8 cellular contexts compared by ENCODE assay signal in the genomic region with DNA sequence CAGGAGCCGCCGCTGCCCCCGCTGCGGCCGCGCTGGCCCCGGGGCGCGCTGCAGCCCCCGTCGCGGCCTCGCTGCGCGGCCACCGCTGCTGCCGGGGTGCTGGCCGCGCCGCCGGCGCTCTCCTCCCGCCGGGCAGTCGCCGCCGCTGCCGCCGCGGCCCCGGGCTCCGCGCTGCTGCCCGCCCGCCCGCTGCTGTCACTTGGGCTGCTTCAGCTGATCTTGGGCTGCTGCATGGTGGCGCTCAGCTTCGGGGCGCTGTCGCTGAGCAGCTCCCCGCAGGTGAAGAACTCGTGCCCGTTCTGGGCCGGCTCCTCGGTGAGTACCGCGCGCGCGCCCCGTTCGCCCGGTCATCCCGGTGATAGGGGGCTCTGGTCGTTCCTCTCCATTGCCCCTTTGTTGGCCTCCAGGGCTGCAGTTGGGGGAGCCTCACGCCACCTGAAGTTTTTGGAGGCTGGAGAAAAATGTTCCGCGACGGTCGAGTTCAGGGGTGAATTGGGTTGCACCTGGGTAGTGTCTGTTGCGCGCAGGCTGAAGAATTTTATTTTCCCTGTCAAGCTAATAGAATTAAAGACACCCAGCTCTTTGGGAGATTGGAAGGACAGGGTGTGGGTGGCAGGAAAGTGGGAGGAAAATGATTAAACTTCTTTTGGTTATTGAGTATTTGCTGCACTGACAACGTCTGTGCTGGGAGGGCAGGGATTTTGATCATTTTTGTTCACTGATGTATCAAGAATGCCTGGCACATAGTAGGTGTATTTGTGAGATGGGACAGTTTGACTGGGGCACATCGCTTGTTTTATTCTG. TPM values are rescaled to one million over a fixed set of nuclear protein-coding genes. Genes with fewer than 3 reads are reported as not detected.
A peak's percentile ranks its signal among the peaks of the same experiment; 100 is the strongest.
DNase-seq lines count a peak whose midpoint lies in the region; ATAC-seq and TF ChIP-seq lines count a peak whose summit lies in the region.
"Had no signal": no experiment of that assay in that cellular context is flagged by ENCODE, and none has a peak within 500 bp of the region (broad histone marks: within the 10 kb centered on the region; RNA-seq: fewer than 3 reads in every experiment).

No MANE protein-coding gene starts in this region.

- TF ChIP-seq POLR2A in HCT116 (IDR thresholded peaks at IDR 0.05; ENCODE audit: borderline replicate concordance, extremely low read depth, insufficient read depth, insufficient read length): no peak

- ATAC-seq in HCT116 (peak; percentile 30), GM18520 (IDR thresholded peaks at IDR 0.05; ENCODE audit: unreplicated experiment) (no peak)
- ATAC-seq in activated CD8-positive, alpha-beta T cell treated with anti-CD3 and anti-CD28 coated beads for 36 hours: no peak

- no peaks in the 10 kb centered on the region for H3K9me3 Mint-ChIP-seq in activated CD8-positive, alpha-beta T cell treated with anti-CD3 and anti-CD28 coated beads for 36 hours

- H3K36me3 ChIP-seq in HCT116 (ENCODE audit: control insufficient read depth in 1 of 2, insufficient read depth in 2 of 2, low read length in 2 of 2) (no peaks in the 10 kb centered on the region), iPS DF 6.9 (ENCODE audit: control insufficient read depth, insufficient read depth, low read length) (no peaks in the 10 kb centered on the region), skeletal muscle tissue (ENCODE audit: control insufficient read depth in 3 of 3, insufficient read depth in 3 of 3, low read length in 3 of 3) (no peaks in the 10 kb centered on the region)

- peaks cover 39% of the 10 kb centered on the region for H3K27me3 Mint-ChIP-seq in activated CD8-positive, alpha-beta T cell treated with anti-CD3 and anti-CD28 coated beads for 36 hours

- CTCF ChIA-PET in HCT116 (lab: Charles Lee): no interaction called here
- CTCF ChIA-PET in activated CD8-positive, alpha-beta T cell treated with anti-CD3 and anti-CD28 coated beads for 36 hours (lab: Charles Lee): no interaction called here

- H4K20me1 ChIP-seq in HCT116 (ENCODE audit: insufficient read depth): no peaks in the 10 kb centered on the region

- BruUV-seq in HCT116 (replicated peaks; lab: Mats Ljungman, UMichigan): no TSS peak

- H3K36me3 Mint-ChIP-seq in activated CD8-positive, alpha-beta T cell treated with anti-CD3 and anti-CD28 coated beads for 36 hours (ENCODE audit: low read depth): no peaks in the 10 kb centered on the region

- peaks cover 26% of the 10 kb centered on the region for H3K27me3 ChIP-seq in HCT116 (ENCODE audit: insufficient read depth, low read length)
- H3K27me3 ChIP-seq in iPS DF 6.9 (ENCODE audit: control insufficient read depth, insufficient read depth, low read length): no peaks in the 10 kb centered on the region
- H3K27me3 ChIP-seq in skeletal muscle tissue (ENCODE audit: control insufficient read depth in 3 of 3, insufficient read depth in 3 of 3, low read length in 3 of 3): peaks cover 0 to 6% (median 0%) of the 10 kb centered on the region in 3 donors

- WGBS in iPS DF 6.9 (ENCODE audit: insufficient coverage, insufficient read length): no CpG with 5 or more reads among the region's 64 CpGs

- H3K4me1 Mint-ChIP-seq in activated CD8-positive, alpha-beta T cell treated with anti-CD3 and anti-CD28 coated beads for 36 hours (ENCODE audit: low read depth): peaks cover 2% of the 10 kb centered on the region

- H3K9ac ChIP-seq in HCT116 (ENCODE audit: low read length) (no peak overlapping the region), skeletal muscle tissue (ENCODE audit: low read depth in 1 of 3, low read length in 3 of 3) (peak overlapping the region; percentile 68 to 90 (median 77))
- H3K9ac ChIP-seq: KMS-11 had no signal

- POLR2A ChIA-PET in HCT116 (lab: Charles Lee): no interaction called here
- POLR2A ChIA-PET in activated CD8-positive, alpha-beta T cell treated with anti-CD3 and anti-CD28 coated beads for 36 hours (lab: Charles Lee): no interaction called here

- H3K27ac ChIP-seq in HCT116 (ENCODE audit: low read depth, low read length) (no peak overlapping the region), iPS DF 6.9 (ENCODE audit: low read length) (no peak overlapping the region), skeletal muscle tissue (ENCODE audit: low read depth, low read length) (peak overlapping the region; percentile 73)
- H3K27ac ChIP-seq: KMS-11 had no signal

- no peak overlapping the region for H2AFZ ChIP-seq in HCT116 (ENCODE audit: low read depth, low read length, poor library complexity, severe bottlenecking)

- DNase-seq in HCT116 (ENCODE audit: low read depth, low spot score) (no peak), iPS DF 6.9 (ENCODE audit: low read depth, low spot score) (no peak), NCI-H2227 (lab: John Stamatoyannopoulos, UW; ENCODE audit: unreplicated experiment) (no peak), putamen (ENCODE audit: low spot score) (no peak)
- DNase-seq in activated CD8-positive, alpha-beta T cell treated with anti-CD3 and anti-CD28 coated beads for 36 hours: peak; percentile 3

- no peaks in the 10 kb centered on the region for H3K79me2 ChIP-seq in HCT116 (ENCODE audit: insufficient read depth, low read length)

- H3K9me3 ChIP-seq in HCT116 (ENCODE audit: control insufficient read depth in 1 of 2, insufficient read depth in 1 of 2, low read depth in 1 of 2, low read length in 2 of 2) (no peaks in the 10 kb centered on the region), iPS DF 6.9 (ENCODE audit: control insufficient read depth, insufficient read depth, low read length) (no peaks in the 10 kb centered on the region), skeletal muscle tissue (ENCODE audit: control insufficient read depth in 3 of 3, low read length in 3 of 3) (no peaks in the 10 kb centered on the region)

- no peak for TF ChIP-seq RAD21 in HCT116 (IDR thresholded peaks at IDR 0.05; ENCODE audit: low read depth)

- no peak for TF ChIP-seq CTCF in HCT116 (IDR thresholded peaks at IDR 0.05 in 2 of 3, conservative IDR thresholded peaks at IDR 0.05 in 1 of 3; ENCODE audit: borderline replicate concordance in 1 of 3, insufficient read depth in 1 of 3, low read depth in 2 of 3, low read length in 2 of 3)
- no peak for TF ChIP-seq CTCF in activated CD8-positive, alpha-beta T cell treated with anti-CD3 and anti-CD28 coated beads for 36 hours (IDR thresholded peaks at IDR 0.05)

- intact Hi-C loops in HCT116 (cut with micrococcal nuclease): loop anchor here (10.0 kb wide), 1 partner anchor 291 kb away; the partner anchor contains the start of gene FXN
- intact Hi-C loops in activated CD8-positive, alpha-beta T cell treated with anti-CD3 and anti-CD28 coated beads for 36 hours (cut with micrococcal nuclease): no loop called here

- peaks cover 4 to 7% of the 10 kb centered on the region in 2 experiments; a peak in 3 of 4 replicates for H3K4me1 ChIP-seq in HCT116 (ENCODE audit: control insufficient read depth in 1 of 2, insufficient read depth in 2 of 2, low read length in 2 of 2)
- H3K4me1 ChIP-seq in iPS DF 6.9 (ENCODE audit: control insufficient read depth, insufficient read depth, low read length): peaks cover 5% of the 10 kb centered on the region; the same call in 1 of the 2 replicates
- H3K4me1 ChIP-seq in skeletal muscle tissue (ENCODE audit: control insufficient read depth in 3 of 3, insufficient read depth in 3 of 3, low read length in 3 of 3): peaks cover 11 to 16% (median 13%) of the 10 kb centered on the region in 3 donors

- no peaks in the 10 kb centered on the region for H3K9me2 ChIP-seq in HCT116 (ENCODE audit: insufficient read depth)

- H3K4me3 Mint-ChIP-seq in activated CD8-positive, alpha-beta T cell treated with anti-CD3 and anti-CD28 coated beads for 36 hours: no peak overlapping the region

- H3K4me2 ChIP-seq in HCT116 (ENCODE audit: low read length): peak overlapping the region; percentile 95
- H3K4me2 ChIP-seq: KMS-11 had no signal

- RAD21 ChIA-PET in HCT116 (lab: Charles Lee; ENCODE audit: low non-redundant PET in 1 of 2, low total read pairs in 2 of 2, uncharacterized antibody in 2 of 2, unreplicated experiment in 2 of 2): no interaction called here

- H3K4me3 ChIP-seq in HCT116 (replicated peaks in 1 of 2; ENCODE audit: low read depth in 1 of 2, low read length in 2 of 2) (peak overlapping the region; percentile 40 to 43), iPS DF 6.9 (ENCODE audit: low read length) (peak overlapping the region; percentile 51; the same call in 1 of the 2 replicates), skeletal muscle tissue (ENCODE audit: low read length in 3 of 3) (peak overlapping the region; percentile 70 to 85 (median 82))

- no peak overlapping the region for H3K27ac Mint-ChIP-seq in activated CD8-positive, alpha-beta T cell treated with anti-CD3 and anti-CD28 coated beads for 36 hours

TF ChIP-seq in HCT116, 20 proteins besides CTCF, POLR2A, EP300 and RAD21 (continues in another document):
- TF ChIP-seq ZNF274 (IDR thresholded peaks at IDR 0.05; ENCODE audit: low read depth, low read length) (no peak), SRF (IDR thresholded peaks at IDR 0.05; ENCODE audit: low read depth) (no peak), ZFX (IDR thresholded peaks at IDR 0.05) (no peak), JUND (IDR thresholded peaks at IDR 0.05) (no peak)
- TF ChIP-seq, protein P1, sequence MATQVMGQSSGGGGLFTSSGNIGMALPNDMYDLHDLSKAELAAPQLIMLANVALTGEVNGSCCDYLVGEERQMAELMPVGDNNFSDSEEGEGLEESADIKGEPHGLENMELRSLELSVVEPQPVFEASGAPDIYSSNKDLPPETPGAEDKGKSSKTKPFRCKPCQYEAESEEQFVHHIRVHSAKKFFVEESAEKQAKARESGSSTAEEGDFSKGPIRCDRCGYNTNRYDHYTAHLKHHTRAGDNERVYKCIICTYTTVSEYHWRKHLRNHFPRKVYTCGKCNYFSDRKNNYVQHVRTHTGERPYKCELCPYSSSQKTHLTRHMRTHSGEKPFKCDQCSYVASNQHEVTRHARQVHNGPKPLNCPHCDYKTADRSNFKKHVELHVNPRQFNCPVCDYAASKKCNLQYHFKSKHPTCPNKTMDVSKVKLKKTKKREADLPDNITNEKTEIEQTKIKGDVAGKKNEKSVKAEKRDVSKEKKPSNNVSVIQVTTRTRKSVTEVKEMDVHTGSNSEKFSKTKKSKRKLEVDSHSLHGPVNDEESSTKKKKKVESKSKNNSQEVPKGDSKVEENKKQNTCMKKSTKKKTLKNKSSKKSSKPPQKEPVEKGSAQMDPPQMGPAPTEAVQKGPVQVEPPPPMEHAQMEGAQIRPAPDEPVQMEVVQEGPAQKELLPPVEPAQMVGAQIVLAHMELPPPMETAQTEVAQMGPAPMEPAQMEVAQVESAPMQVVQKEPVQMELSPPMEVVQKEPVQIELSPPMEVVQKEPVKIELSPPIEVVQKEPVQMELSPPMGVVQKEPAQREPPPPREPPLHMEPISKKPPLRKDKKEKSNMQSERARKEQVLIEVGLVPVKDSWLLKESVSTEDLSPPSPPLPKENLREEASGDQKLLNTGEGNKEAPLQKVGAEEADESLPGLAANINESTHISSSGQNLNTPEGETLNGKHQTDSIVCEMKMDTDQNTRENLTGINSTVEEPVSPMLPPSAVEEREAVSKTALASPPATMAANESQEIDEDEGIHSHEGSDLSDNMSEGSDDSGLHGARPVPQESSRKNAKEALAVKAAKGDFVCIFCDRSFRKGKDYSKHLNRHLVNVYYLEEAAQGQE (IDR thresholded peaks at IDR 0.05; ENCODE audit: low read depth): no peak

RNA-seq across cellular contexts. Expression of gene ENTREP1, which starts 0.6 kb away (rescaled TPM):
- total RNA-seq in HCT116 (2021; ENCODE audit: unreplicated experiment) (1.1 TPM), skeletal muscle tissue (15.1 TPM)
- 1.2 and 1.3 TPM in 2 replicates for polyA plus RNA-seq in HCT116 (2012)
- total RNA-seq in activated CD8-positive, alpha-beta T cell treated with anti-CD3 and anti-CD28 coated beads for 36 hours: not detected
